In genomic region chr14:68843471-68844209, GRCh38 we compare ENCODE assay signal across 8 cellular contexts. TPM values are rescaled to one million over a fixed set of nuclear protein-coding genes. Genes with fewer than 3 reads are reported as not detected.
DNase-seq lines count a peak whose midpoint lies in the region; ATAC-seq, FAIRE-seq and TF ChIP-seq lines count a peak whose summit lies in the region.

No MANE protein-coding gene starts in this region.

- no peaks in the 10 kb centered on the region for H4K20me1 ChIP-seq in neural progenitor cell (ENCODE audit: low read depth)

- TF ChIP-seq EP300 in Ishikawa (IDR thresholded peaks at IDR 0.05; ENCODE audit: borderline replicate concordance) = no peak

- H3K36me3 ChIP-seq in neural progenitor cell = no peaks in the 10 kb centered on the region

- peak overlapping the region; percentile 49 for H3K4me3 Mint-ChIP-seq in activated T-helper 17 cell treated with anti-CD3 and anti-CD28 coated beads, Interleukin-2, amount 50 U/mL, for 72 hours
- peak overlapping the region; percentile 85 for H3K4me3 Mint-ChIP-seq in neural progenitor cell

- no peaks in the 10 kb centered on the region for H3K36me3 Mint-ChIP-seq in activated T-helper 17 cell treated with anti-CD3 and anti-CD28 coated beads, Interleukin-2, amount 50 U/mL, for 72 hours (ENCODE audit: low read depth)
- H3K36me3 Mint-ChIP-seq in neural progenitor cell = peaks cover 8% of the 10 kb centered on the region

- H3K79me2 ChIP-seq in neural progenitor cell (ENCODE audit: low read depth) = no peaks in the 10 kb centered on the region

- H3K27ac ChIP-seq in neural progenitor cell = no peak overlapping the region

- peak overlapping the region; percentile 52 for H3K4me3 ChIP-seq in neural progenitor cell

- no peaks in the 10 kb centered on the region for H3F3A ChIP-seq in neural progenitor cell (ENCODE audit: low read depth)

- peak; percentile 96 for TF ChIP-seq CTCF in neural progenitor cell (IDR thresholded peaks at IDR 0.05)

- H3K4me2 ChIP-seq in neural progenitor cell = peak overlapping the region; percentile 80

- no peak for FAIRE-seq in RCC 7860 (lab: Jason Lieb, UNC)

- no peak overlapping the region for H3K9ac ChIP-seq in neural progenitor cell

- H3K27ac Mint-ChIP-seq in activated T-helper 17 cell treated with anti-CD3 and anti-CD28 coated beads, Interleukin-2, amount 50 U/mL, for 72 hours = peak overlapping the region; percentile 40
- peak overlapping the region; percentile 99 for H3K27ac Mint-ChIP-seq in neural progenitor cell

- H2AFZ ChIP-seq in neural progenitor cell (replicated peaks) = peak overlapping the region; percentile 98

- no peaks in the 10 kb centered on the region for H3K9me3 Mint-ChIP-seq in activated T-helper 17 cell treated with anti-CD3 and anti-CD28 coated beads, Interleukin-2, amount 50 U/mL, for 72 hours
- peaks cover 13% of the 10 kb centered on the region for H3K9me3 Mint-ChIP-seq in neural progenitor cell

- DNase-seq in DMS79 (lab: John Stamatoyannopoulos, UW) = peak; percentile 68
- peak; percentile 38 for DNase-seq in RCC 7860 (ENCODE audit: low spot score)
- DNase-seq in fibroblast of the conjunctiva (ENCODE audit: low read depth) = peak; percentile 51
- peak; percentile 77 for DNase-seq in neural progenitor cell (ENCODE audit: low spot score)
- DNase-seq in stimulated activated naive CD8-positive, alpha-beta T cell treated with anti-CD3 and anti-CD28 coated beads, Interleukin-15, Interleukin-2, amounts not matched to agents 100 U/mL and 50 U/mL, for 24 hours = peak; percentile 82

- peaks cover 16% of the 10 kb centered on the region for H3K4me1 Mint-ChIP-seq in activated T-helper 17 cell treated with anti-CD3 and anti-CD28 coated beads, Interleukin-2, amount 50 U/mL, for 72 hours
- peaks cover 17% of the 10 kb centered on the region for H3K4me1 Mint-ChIP-seq in neural progenitor cell

- H3K9me3 ChIP-seq in neural progenitor cell (ENCODE audit: low read depth) = no peaks in the 10 kb centered on the region

- ATAC-seq in activated T-helper 17 cell treated with anti-CD3 and anti-CD28 coated beads, Interleukin-2, amount 50 U/mL, for 72 hours (replicated peaks) = peak; percentile 62
- peak; percentile 60 for ATAC-seq in stimulated activated naive CD8-positive, alpha-beta T cell treated with anti-CD3 and anti-CD28 coated beads, Interleukin-15, Interleukin-2, amounts not matched to agents 100 U/mL and 50 U/mL, for 24 hours
- ATAC-seq in HG03135 (IDR thresholded peaks at IDR 0.05; ENCODE audit: unreplicated experiment) = no peak

- no peaks in the 10 kb centered on the region for H3K4me1 ChIP-seq in neural progenitor cell

- peak; percentile 82 for TF ChIP-seq RAD21 in Ishikawa (IDR thresholded peaks at IDR 0.05; ENCODE audit: low read depth)

- H3K27me3 ChIP-seq in neural progenitor cell = no peaks in the 10 kb centered on the region

- peaks cover 7% of the 10 kb centered on the region for H3K27me3 Mint-ChIP-seq in activated T-helper 17 cell treated with anti-CD3 and anti-CD28 coated beads, Interleukin-2, amount 50 U/mL, for 72 hours
- peaks cover 6% of the 10 kb centered on the region for H3K27me3 Mint-ChIP-seq in neural progenitor cell (ENCODE audit: insufficient read depth, low read depth)

TF ChIP-seq in Ishikawa, 13 proteins besides CTCF, POLR2A, EP300 and RAD21:
- TF ChIP-seq TEAD4 (IDR thresholded peaks at IDR 0.05) = peak; percentile 77
- TF ChIP-seq REST (IDR thresholded peaks at IDR 0.05; ENCODE audit: low read depth) = no peak

RNA-seq across cellular contexts. Expression of gene ZFP36L1, which starts 50.8 kb away (rescaled TPM):
- 100 to 1,000 TPM in 1 of 2 donors, 10 to 100 TPM in 1; 57.7 to 146 TPM for total RNA-seq in activated T-helper 17 cell treated with anti-CD3 and anti-CD28 coated beads, Interleukin-2, amount 50 U/mL, for 72 hours
- total RNA-seq in neural progenitor cell (ENCODE audit: low replicate concordance) = 42.9 and 95.5 TPM in 2 replicates
